1 cellular context compared by ENCODE assay signal in genomic region chr17:1997587-1998425, GRCh38.
TF ChIP-seq lines count a peak whose summit lies in the region.

No MANE protein-coding gene starts in this region.

TF ChIP-seq in HepG2, 621 proteins besides CTCF, POLR2A, EP300 and RAD21 (continued from another document and continues in another):
- TF ChIP-seq BRF2 (CRISPR knock-in tag; IDR thresholded peaks at IDR 0.05) (peak; percentile 47; the same call in 1 of the 2 replicates), ZNF263 (CRISPR knock-in tag; IDR thresholded peaks at IDR 0.05) (peak; percentile 88), SNAPC2 (CRISPR knock-in tag; IDR thresholded peaks at IDR 0.05) (no peak), FOXP1 (IDR thresholded peaks at IDR 0.05) (no peak), FOXP1 (CRISPR knock-in tag; IDR thresholded peaks at IDR 0.05) (peak; percentile 59; the same call in 1 of the 2 replicates), MIER3 (CRISPR knock-in tag; IDR thresholded peaks at IDR 0.05; ENCODE audit: borderline replicate concordance) (no peak), ZNF713 (CRISPR knock-in tag; IDR thresholded peaks at IDR 0.05) (no peak), MAFF (IDR thresholded peaks at IDR 0.05; ENCODE audit: low read depth, low read length) (no peak), MED8 (CRISPR knock-in tag; IDR thresholded peaks at IDR 0.05; ENCODE audit: insufficient replicate concordance) (no peak), NAIF1 (CRISPR knock-in tag; IDR thresholded peaks at IDR 0.05; ENCODE audit: borderline replicate concordance) (no peak), REST (IDR thresholded peaks at IDR 0.05; ENCODE audit: borderline replicate concordance in 1 of 2, low read depth in 1 of 2, low read length in 2 of 2) (no peak), ZNF598 (CRISPR knock-in tag; IDR thresholded peaks at IDR 0.05; ENCODE audit: borderline replicate concordance) (no peak), ZSCAN20 (CRISPR knock-in tag; IDR thresholded peaks at IDR 0.05; ENCODE audit: borderline replicate concordance) (no peak), ZSCAN5A (CRISPR knock-in tag; IDR thresholded peaks at IDR 0.05; ENCODE audit: borderline replicate concordance) (0 out of 2 replicates have a peak, but pooled peaks have one; percentile 40), ZNF451 (CRISPR knock-in tag; IDR thresholded peaks at IDR 0.05) (no peak), TEAD3 (CRISPR knock-in tag; optimal IDR thresholded peaks at IDR 0.05; ENCODE audit: borderline replicate concordance) (no peak), IRF2 (CRISPR knock-in tag; IDR thresholded peaks at IDR 0.05) (no peak), TFE3 (CRISPR knock-in tag; IDR thresholded peaks at IDR 0.05) (no peak), ZNF329 (CRISPR knock-in tag; IDR thresholded peaks at IDR 0.05; ENCODE audit: low read depth) (no peak), NFE2 (CRISPR knock-in tag; IDR thresholded peaks at IDR 0.05) (no peak), RARA (CRISPR knock-in tag; IDR thresholded peaks at IDR 0.05) (peak; percentile 64), ZKSCAN1 (IDR thresholded peaks at IDR 0.05; ENCODE audit: low read length) (no peak), ZNF597 (CRISPR knock-in tag; IDR thresholded peaks at IDR 0.05) (no peak), CREM (IDR thresholded peaks at IDR 0.05) (no peak), CREM (CRISPR knock-in tag; IDR thresholded peaks at IDR 0.05) (no peak), ERF (CRISPR knock-in tag; IDR thresholded peaks at IDR 0.05) (peak; percentile 35; the same call in 1 of the 2 replicates), ZBTB34 (CRISPR knock-in tag; IDR thresholded peaks at IDR 0.05) (no peak), CEBPB (IDR thresholded peaks at IDR 0.05; ENCODE audit: borderline replicate concordance, low read depth, low read length) (no peak), FUBP1 (CRISPR knock-in tag; IDR thresholded peaks at IDR 0.05; ENCODE audit: borderline replicate concordance) (no peak), TFDP1 (CRISPR knock-in tag; IDR thresholded peaks at IDR 0.05; ENCODE audit: borderline replicate concordance) (peak; percentile 18; the same call in 1 of the 2 replicates), TCF7 (IDR thresholded peaks at IDR 0.05; ENCODE audit: low read depth) (no peak), KAT7 (CRISPR knock-in tag; IDR thresholded peaks at IDR 0.05; ENCODE audit: borderline replicate concordance) (no peak), MATR3 (CRISPR knock-in tag; IDR thresholded peaks at IDR 0.05) (no peak), ZNF766 (CRISPR knock-in tag; IDR thresholded peaks at IDR 0.05; ENCODE audit: borderline replicate concordance) (no peak), POLR2AphosphoS2 (IDR thresholded peaks at IDR 0.05; ENCODE audit: low read depth, low read length) (no peak), NCOA2 (CRISPR knock-in tag; IDR thresholded peaks at IDR 0.05) (peak; percentile 35; the same call in 1 of the 2 replicates), AHR (CRISPR knock-in tag; IDR thresholded peaks at IDR 0.05) (no peak; the same call in 1 of the 2 replicates), ZNF570 (CRISPR knock-in tag; IDR thresholded peaks at IDR 0.05; ENCODE audit: borderline replicate concordance) (no peak), ZNF234 (CRISPR knock-in tag; conservative IDR thresholded peaks at IDR 0.05) (no peak), ISX (CRISPR knock-in tag; conservative IDR thresholded peaks at IDR 0.05) (no peak), ZNF10 (CRISPR knock-in tag; IDR thresholded peaks at IDR 0.05; ENCODE audit: borderline replicate concordance, low read depth) (no peak), ZNF180 (CRISPR knock-in tag; IDR thresholded peaks at IDR 0.05; ENCODE audit: borderline replicate concordance, low read depth) (no peak), ZBTB10 (CRISPR knock-in tag; IDR thresholded peaks at IDR 0.05; ENCODE audit: borderline replicate concordance) (peak; percentile 89), NCOA1 (CRISPR knock-in tag; IDR thresholded peaks at IDR 0.05) (no peak), CCAR2 (optimal IDR thresholded peaks at IDR 0.05; ENCODE audit: low read depth, low read length) (no peak), ZNF7 (CRISPR knock-in tag; IDR thresholded peaks at IDR 0.05) (no peak), PCBP1 (IDR thresholded peaks at IDR 0.05; ENCODE audit: borderline replicate concordance, low read depth, low read length) (no peak), ZNF281 (CRISPR knock-in tag; IDR thresholded peaks at IDR 0.05; ENCODE audit: borderline replicate concordance) (peak; percentile 95)
